In the genomic region with DNA sequence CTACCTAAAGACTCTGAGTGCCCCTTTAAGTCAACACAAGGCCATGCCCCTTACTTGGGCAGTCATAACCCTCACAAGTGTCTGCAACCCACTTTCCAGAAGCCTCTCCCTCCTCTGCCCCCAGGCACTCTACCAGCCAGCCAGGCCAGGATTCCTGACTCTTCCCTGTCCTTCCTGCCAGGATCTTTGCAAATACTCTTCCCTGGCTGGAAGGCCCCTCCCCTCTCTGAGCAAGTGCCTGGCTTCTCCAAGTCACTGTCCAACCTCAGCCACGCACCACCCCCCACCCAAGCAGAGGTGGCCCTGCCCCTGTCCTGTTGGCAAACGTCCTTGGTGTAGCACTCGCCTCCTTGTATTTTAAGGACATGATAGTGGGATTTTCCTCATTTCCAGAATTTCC, we compare ENCODE assay signal across 18 cellular contexts. TPM values are rescaled to one million over a fixed set of nuclear protein-coding genes. Genes with fewer than 3 reads are reported as not detected.
DNase-seq lines count a peak whose midpoint lies in the region; ATAC-seq, FAIRE-seq and TF ChIP-seq lines count a peak whose summit lies in the region.
"Had no signal": no experiment of that assay in that cellular context is flagged by ENCODE, and none has a peak within 500 bp of the region (broad histone marks: within the 10 kb centered on the region; RNA-seq: fewer than 3 reads in every experiment).

No MANE protein-coding gene starts in this region.

- BruUV-seq in OCI-LY7 (replicated peaks; lab: Mats Ljungman, UMichigan), result no TSS peak

- H3K9me2 ChIP-seq in OCI-LY7 (ENCODE audit: insufficient read depth, low read length), result no peaks in the 10 kb centered on the region

- no peak for TF ChIP-seq CTCF in RWPE1 (conservative IDR thresholded peaks at IDR 0.05; ENCODE audit: low read depth)
- no peak for TF ChIP-seq CTCF in OCI-LY7 (conservative IDR thresholded peaks at IDR 0.05; ENCODE audit: low read length)

- no peak overlapping the region for H3K4me2 ChIP-seq in OCI-LY7 (ENCODE audit: low read length)
- H3K4me2 ChIP-seq: KMS-11 had no signal

- CTCF ChIA-PET in RWPE1 (lab: Yijun Ruan, JAX) (no interaction called here), OCI-LY7 (lab: Charles Lee; ENCODE audit: unreplicated experiment) (no interaction called here)

- ATAC-seq in HG03571 (IDR thresholded peaks at IDR 0.05; ENCODE audit: unreplicated experiment), result no peak
- ATAC-seq: CD8-positive, alpha-beta T cell had no signal

- H2AFZ ChIP-seq in OCI-LY7 (ENCODE audit: low read length), result no peak overlapping the region

- no peak overlapping the region for H3K27ac ChIP-seq in RWPE1
- peak overlapping the region in 1 of 2 donors; percentile 54 for H3K27ac ChIP-seq in small intestine (ENCODE audit: low read depth in 1 of 2, low read length in 1 of 2)
- H3K27ac ChIP-seq in OCI-LY7 (ENCODE audit: low read depth, low read length, poor library complexity, severe bottlenecking), result no peak overlapping the region
- H3K27ac ChIP-seq: KMS-11, thyroid gland had no signal

- H3K4me3 ChIP-seq in small intestine (ENCODE audit: low read depth in 1 of 2, low read length in 2 of 2) (no peak overlapping the region), OCI-LY7 (ENCODE audit: low read depth, low read length, poor library complexity, severe bottlenecking) (no peak overlapping the region)
- H3K4me3 ChIP-seq: thyroid gland had no signal

- no peak for FAIRE-seq in small intestine (lab: Jason Lieb, UNC)

- H4K20me1 ChIP-seq in OCI-LY7 (ENCODE audit: insufficient read depth, low read length), result no peaks in the 10 kb centered on the region

- H3K4me1 ChIP-seq in small intestine (ENCODE audit: control insufficient read depth in 2 of 2, insufficient read depth in 1 of 2, low read depth in 1 of 2, low read length in 1 of 2) (peaks cover 4 to 5% of the 10 kb centered on the region in 2 donors), OCI-LY7 (ENCODE audit: insufficient read depth, low read length, poor library complexity, severe bottlenecking) (peaks cover 5% of the 10 kb centered on the region)

- H3K79me2 ChIP-seq in OCI-LY7 (ENCODE audit: insufficient read depth, low read depth, low read length), result no peaks in the 10 kb centered on the region

- POLR2A ChIA-PET in RWPE1 (lab: Yijun Ruan, JAX; ENCODE audit: low non-redundant PET), result no interaction called here
- POLR2A ChIA-PET in OCI-LY7 (lab: Charles Lee), result no interaction called here

- intact Hi-C loops in OCI-LY7 (cut with micrococcal nuclease; ENCODE audit: unreplicated experiment), result no loop called here

- DNase-seq in NCI-H82 (lab: John Stamatoyannopoulos, UW) (peak; percentile 17), NCI-H82 treated with DMSO at 0.1 percent for 48 hours (lab: John Stamatoyannopoulos, UW; ENCODE audit: unreplicated experiment) (no peak), RWPE1 (ENCODE audit: low spot score) (peak; percentile 28), kidney tubule cell (ENCODE audit: low spot score) (peak; percentile 23), small intestine (peak; percentile 32), OCI-LY7 (ENCODE audit: low spot score) (no peak), T-helper 2 cell (no peak)
- DNase-seq: amygdala; CD8-positive, alpha-beta T cell; cerebellar nuclear complex; foreskin melanocyte; GDM1; NCI-H1436; NCI-H2227 treated with DMSO at 0.1 percent for 48 hours; stimulated activated CD4-positive, alpha-beta T cell treated with anti-CD3 and anti-CD28 coated beads, Interleukin-4, amount 100 ng/mL, for 1 hour; thyroid gland had no signal

- H3K36me3 ChIP-seq in small intestine (ENCODE audit: control insufficient read depth in 2 of 2, insufficient read depth in 2 of 2, low read length in 2 of 2) (no peaks in the 10 kb centered on the region), OCI-LY7 (ENCODE audit: insufficient read depth, low read length) (no peaks in the 10 kb centered on the region)
- H3K36me3 ChIP-seq: thyroid gland had no signal

- no peaks in the 10 kb centered on the region for H3K27me3 ChIP-seq in small intestine (ENCODE audit: control insufficient read depth in 2 of 2, insufficient read depth in 2 of 2, low read length in 2 of 2)
- H3K27me3 ChIP-seq: thyroid gland had no signal

- H3K9me3 ChIP-seq in small intestine (ENCODE audit: control insufficient read depth, low read depth) (no peaks in the 10 kb centered on the region), OCI-LY7 (ENCODE audit: low read length) (no peaks in the 10 kb centered on the region)
- H3K9me3 ChIP-seq: thyroid gland had no signal

- 19 to 50% (median 30%) methylated on average over 3 of the region's 3 CpGs for WGBS in small intestine, 3 donors

RNA-seq across cellular contexts. Expression of a gene that starts 54.7 kb away (rescaled TPM):
- 10 to 100 TPM; 24.7 to 30.0 (median 27.8) TPM for polyA plus RNA-seq in small intestine
- 26.3 and 34.6 TPM in 2 replicates for total RNA-seq in OCI-LY7 (2014; rRNA removed; shearing (Covaris generic))
- 53.0 and 64.9 TPM in 2 replicates for total RNA-seq in OCI-LY7 (2022)

Comparison
In these comparisons a context has a peak if more than half of its experiments do, and no peak if none do; other contexts are left out.
1. DNase-seq: peak in NCI-H82 (single experiment), RWPE1 (single experiment), kidney tubule cell (single experiment) and small intestine (single experiment); none in NCI-H82 treated with DMSO at 0.1 percent for 48 hours (single experiment), OCI-LY7 (single experiment) and T-helper 2 cell (0 of 5).